26 cellular contexts compared by ENCODE assay signal in genomic region chr10:84854439-84854838, GRCh38.
"Had no signal": no experiment of that assay in that cellular context is flagged by ENCODE, and none has a peak within 500 bp of the region (broad histone marks: within the 10 kb centered on the region; RNA-seq: fewer than 3 reads in every experiment).

No MANE protein-coding gene starts in this region.

- DNase-seq: stimulated activated CD4-positive, alpha-beta T cell treated with anti-CD3 and anti-CD28 coated beads, Interleukin-2, amount 100 ng/mL, for 48 hours; stimulated activated CD4-positive, alpha-beta T cell treated with anti-CD3 and anti-CD28 coated beads, Interleukin-4, amount 100 ng/mL, for 1 hour; stimulated activated CD4-positive, alpha-beta T cell treated with anti-CD3 and anti-CD28 coated beads, Interleukin-4, amount 100 ng/mL, for 24 hours; stimulated activated CD4-positive, alpha-beta T cell treated with anti-CD3 and anti-CD28 coated beads, Interleukin-4, amount 100 ng/mL, for 4 hours; stimulated activated CD8-positive, alpha-beta memory T cell treated with anti-CD3 and anti-CD28 coated beads, Interleukin-4, amount 100 ng/mL, for 48 hours; stimulated activated naive B cell treated with anti-CD40 and anti-IgM and Interleukin-4, amounts not matched to agents 10 μg/mL and 1 μg/mL and 100 μg/mL, for 72 hours; stimulated activated naive CD4-positive, alpha-beta T cell; stimulated activated naive CD4-positive, alpha-beta T cell treated with Interleukin-2 at 50 U/mL for 16 hours; stimulated activated naive CD8-positive, alpha-beta T cell treated with anti-CD3 and anti-CD28 coated beads, Interleukin-15, amount 100 ng/mL, for 72 hours; stimulated activated naive CD8-positive, alpha-beta T cell treated with anti-CD3 and anti-CD28 coated beads, Interleukin-15, Interleukin-2, amounts not matched to agents 100 U/mL and 50 U/mL, for 24 hours; stomach; substantia nigra; testis; thyroid gland; tibial artery; transverse colon; trophoblast cell; upper lobe of left lung; upper lobe of right lung; uterus had no signal

- ATAC-seq: stimulated activated effector memory CD8-positive, alpha-beta T cell treated with anti-CD3 and anti-CD28 coated beads, Interleukin-12 subunit alpha, Interleukin-12 subunit beta, amount 100 ng/mL, for 72 hours; stimulated activated memory B cell treated with anti-CD40 and anti-IgM and Interleukin-4, amounts not matched to agents 10 μg/mL and 1 μg/mL and 100 μg/mL, for 72 hours; stimulated activated naive B cell treated with anti-CD40 and anti-IgM and Interleukin-4, amounts not matched to agents 10 μg/mL and 1 μg/mL and 100 μg/mL, for 72 hours; stimulated activated naive CD8-positive, alpha-beta T cell treated with anti-CD3 and anti-CD28 coated beads, Interleukin-15, amount 100 ng/mL, for 72 hours; stimulated activated naive CD8-positive, alpha-beta T cell treated with anti-CD3 and anti-CD28 coated beads, Interleukin-15, Interleukin-2, amounts not matched to agents 100 U/mL and 50 U/mL, for 24 hours; upper lobe of right lung had no signal

- H3K27me3 ChIP-seq: stomach, suprapubic skin, testis, thyroid gland, tibial artery, tibial nerve, transverse colon, upper lobe of left lung, upper lobe of right lung, uterus, vagina had no signal

- H3K36me3 ChIP-seq: stomach, suprapubic skin, thoracic aorta, thyroid gland, tibial artery, tibial nerve, transverse colon, upper lobe of left lung, upper lobe of right lung, uterus, vagina had no signal

- H3K27ac ChIP-seq: stomach, suprapubic skin, testis, thoracic aorta, thyroid gland, tibial artery, tibial nerve, transverse colon, upper lobe of left lung, upper lobe of right lung, uterus, vagina had no signal

- H3K9me3 ChIP-seq: stomach, suprapubic skin, testis, thoracic aorta, thyroid gland, tibial artery, tibial nerve, transverse colon, upper lobe of left lung, upper lobe of right lung, uterus, vagina had no signal

- H3K4me1 ChIP-seq: stomach, suprapubic skin, testis, thyroid gland, tibial artery, tibial nerve, transverse colon, upper lobe of right lung, uterus, vagina had no signal

- H3K4me3 ChIP-seq: stomach, suprapubic skin, testis, thoracic aorta, thyroid gland, tibial artery, tibial nerve, transverse colon, upper lobe of left lung, upper lobe of right lung, uterus, vagina had no signal
